ENCODE assay signal across 8 cellular contexts in genomic region chr15:40930430-40931299, GRCh38. TPM values are rescaled to one million over a fixed set of nuclear protein-coding genes. Genes with fewer than 3 reads are reported as not detected.
DNase-seq lines count a peak whose midpoint lies in the region; ATAC-seq, FAIRE-seq and TF ChIP-seq lines count a peak whose summit lies in the region.

No MANE protein-coding gene starts in this region.

- peak; percentile 26 to 30; a peak in 2 of 5 replicates for TF ChIP-seq RAD21 in A549 (conservative IDR thresholded peaks at IDR 0.05 in 1 of 2, IDR thresholded peaks at IDR 0.05 in 1 of 2)

- peaks cover 14% of the 10 kb centered on the region; the same call in 1 of the 2 replicates for H4K20me1 ChIP-seq in GM23338 (replicated peaks; ENCODE audit: insufficient read depth)

- peaks cover 38% of the 10 kb centered on the region for H3K4me1 Mint-ChIP-seq in GM23338
- H3K4me1 Mint-ChIP-seq in stimulated activated naive B cell treated with anti-CD40 and anti-IgM and Interleukin-4, amounts not matched to agents 10 μg/mL and 1 μg/mL and 100 μg/mL, for 72 hours: peaks cover 38 to 67% of the 10 kb centered on the region in 2 donors

- no peaks in the 10 kb centered on the region for H3K79me2 ChIP-seq in GM23338 (replicated peaks; ENCODE audit: insufficient read depth)

- H3K27me3 ChIP-seq in GM23338 (ENCODE audit: insufficient read depth) (peaks cover 81% of the 10 kb centered on the region), RWPE2 (ENCODE audit: insufficient read depth, poor library complexity, severe bottlenecking) (peaks cover 50% of the 10 kb centered on the region), bronchial epithelial cell (ENCODE audit: control insufficient read depth, insufficient read depth, low read length) (peaks cover 36% of the 10 kb centered on the region)

- peaks cover 19% of the 10 kb centered on the region for H3F3A ChIP-seq in GM23338 (replicated peaks; ENCODE audit: low read depth)

- intact Hi-C loops in left colon (cut with DNase I, micrococcal nuclease): no loop called here

- 14% methylated on average over 21 of the region's 46 CpGs for WGBS in A549 (ENCODE audit: missing lambda C conversion rate)

- TF ChIP-seq POLR2A in A549 (IDR thresholded peaks at IDR 0.05; ENCODE audit: low read length): no peak

- ATAC-seq in A549 (peak; percentile 20 to 44; a peak in 3 of 6 replicates), GM23338 (peak; percentile 12), RWPE2 (ENCODE audit: low read depth) (peak; percentile 17), left colon (peak; percentile 13), GM21390 (IDR thresholded peaks at IDR 0.05; ENCODE audit: unreplicated experiment) (no peak), HG03469 (IDR thresholded peaks at IDR 0.05; ENCODE audit: unreplicated experiment) (no peak)
- ATAC-seq in stimulated activated naive B cell treated with anti-CD40 and anti-IgM and Interleukin-4, amounts not matched to agents 10 μg/mL and 1 μg/mL and 100 μg/mL, for 72 hours (replicated peaks): peak; percentile 19 to 28

- peaks cover 91% of the 10 kb centered on the region for H3K27me3 Mint-ChIP-seq in GM23338 (ENCODE audit: insufficient read depth, low read depth, poor library complexity)
- peaks cover 72 to 76% of the 10 kb centered on the region in 2 donors for H3K27me3 Mint-ChIP-seq in stimulated activated naive B cell treated with anti-CD40 and anti-IgM and Interleukin-4, amounts not matched to agents 10 μg/mL and 1 μg/mL and 100 μg/mL, for 72 hours

- no peaks in the 10 kb centered on the region; the same call in 2 of the 3 replicates for H3K9me3 Mint-ChIP-seq in GM23338
- H3K9me3 Mint-ChIP-seq in stimulated activated naive B cell treated with anti-CD40 and anti-IgM and Interleukin-4, amounts not matched to agents 10 μg/mL and 1 μg/mL and 100 μg/mL, for 72 hours: no peaks in the 10 kb centered on the region

- peak overlapping the region; percentile 78 for H3K4me3 Mint-ChIP-seq in GM23338
- peak overlapping the region; percentile 78 to 83 for H3K4me3 Mint-ChIP-seq in stimulated activated naive B cell treated with anti-CD40 and anti-IgM and Interleukin-4, amounts not matched to agents 10 μg/mL and 1 μg/mL and 100 μg/mL, for 72 hours

- no peak overlapping the region for H3K27ac Mint-ChIP-seq in GM23338
- peak overlapping the region; percentile 81 for H3K27ac Mint-ChIP-seq in stimulated activated naive B cell treated with anti-CD40 and anti-IgM and Interleukin-4, amounts not matched to agents 10 μg/mL and 1 μg/mL and 100 μg/mL, for 72 hours

- H3K27ac ChIP-seq in A549 (peak overlapping the region in 1 of 2 experiments; percentile 44; a peak in 1 of 6 replicates), GM23338 (ENCODE audit: low read depth) (no peak overlapping the region), RWPE2 (ENCODE audit: poor library complexity, severe bottlenecking) (no peak overlapping the region)

- H2AFZ ChIP-seq in GM23338: peak overlapping the region; percentile 90; the same call in 1 of the 2 replicates

- TF ChIP-seq EP300 in A549 (IDR thresholded peaks at IDR 0.05): no peak

- DNase-seq in A549 (ENCODE audit: low read depth in 1 of 2, low spot score in 1 of 2) (peak in 1 of 2 experiments; percentile 50), GM23338 (ENCODE audit: low spot score) (peak; percentile 92), RWPE2 (ENCODE audit: low spot score) (peak; percentile 82), bronchial epithelial cell (ENCODE audit: low read depth) (peak; percentile 30), left colon (peak; percentile 70 to 73)
- DNase-seq in stimulated activated naive B cell treated with anti-CD40 and anti-IgM and Interleukin-4, amounts not matched to agents 10 μg/mL and 1 μg/mL and 100 μg/mL, for 72 hours: no peak

- H3K4me3 ChIP-seq in A549 (peak overlapping the region; percentile 48), GM23338 (peak overlapping the region; percentile 88), RWPE2 (ENCODE audit: severe bottlenecking) (peak overlapping the region; percentile 36), bronchial epithelial cell (ENCODE audit: low read depth, low read length) (peak overlapping the region; percentile 14)

- H3K36me3 ChIP-seq in GM23338 (ENCODE audit: insufficient read depth): no peaks in the 10 kb centered on the region
- no peaks in the 10 kb centered on the region for H3K36me3 ChIP-seq in RWPE2 (ENCODE audit: low read depth)
- H3K36me3 ChIP-seq in bronchial epithelial cell (ENCODE audit: control insufficient read depth, insufficient read depth, low read length): no peaks in the 10 kb centered on the region

- no peaks in the 10 kb centered on the region for H3K9me2 ChIP-seq in GM23338 (ENCODE audit: insufficient read depth)

- H3K9me3 ChIP-seq in A549: no peaks in the 10 kb centered on the region
- H3K9me3 ChIP-seq in RWPE2 (ENCODE audit: severe bottlenecking): no peaks in the 10 kb centered on the region

- peaks cover 24% of the 10 kb centered on the region; the same call in 1 of the 3 replicates for H3K4me1 ChIP-seq in A549
- peaks cover 23% of the 10 kb centered on the region for H3K4me1 ChIP-seq in GM23338 (ENCODE audit: insufficient read depth)
- no peaks in the 10 kb centered on the region for H3K4me1 ChIP-seq in RWPE2 (ENCODE audit: insufficient read depth, poor library complexity, severe bottlenecking)

- H3K4me2 ChIP-seq in A549 (peak overlapping the region; percentile 99), GM23338 (peak overlapping the region; percentile 99)

- CTCF ChIA-PET in A549 (lab: Yijun Ruan, JAX): interaction anchor here (0.6 to 6.8 kb wide), 23 partner anchors 10 to 621 kb away, joined by 3 to 70 read pairs (median 5); partner anchors contain the start of gene VPS18

- H3K36me3 Mint-ChIP-seq in GM23338 (ENCODE audit: low read depth): no peaks in the 10 kb centered on the region; the same call in 2 of the 3 replicates
- H3K36me3 Mint-ChIP-seq in stimulated activated naive B cell treated with anti-CD40 and anti-IgM and Interleukin-4, amounts not matched to agents 10 μg/mL and 1 μg/mL and 100 μg/mL, for 72 hours: no peaks in the 10 kb centered on the region

- TF ChIP-seq CTCF in A549 (IDR thresholded peaks at IDR 0.05): peak; percentile 62
- peak; percentile 67 to 82 for TF ChIP-seq CTCF in GM23338 (conservative IDR thresholded peaks at IDR 0.05; ENCODE audit: low read depth in 2 of 2)
- peak; percentile 99 for TF ChIP-seq CTCF in RWPE2 (IDR thresholded peaks at IDR 0.05; ENCODE audit: poor library complexity, severe bottlenecking)
- peak; percentile 83 for TF ChIP-seq CTCF in bronchial epithelial cell (IDR thresholded peaks at IDR 0.05; ENCODE audit: insufficient read depth, low read length, severe bottlenecking)

- POLR2A ChIA-PET in A549 (lab: Yijun Ruan, JAX): interaction anchor here (0.5 to 2.9 kb wide), 5 partner anchors 11 to 354 kb away, joined by 3 to 16 read pairs (median 6); partner anchors contain the start of gene CHAC1

- no peak for FAIRE-seq in A549 (lab: Jason Lieb, UNC)
- no peak for FAIRE-seq in bronchial epithelial cell (lab: Jason Lieb, UNC)

TF ChIP-seq in A549, 52 proteins besides CTCF, POLR2A, EP300 and RAD21 (continues in another document):
- TF ChIP-seq POLR2AphosphoS2 (conservative IDR thresholded peaks at IDR 0.05; ENCODE audit: low read length): no peak

TF ChIP-seq in GM23338, 12 proteins besides CTCF, POLR2A, EP300 and RAD21 (continues in another document):
- no peak for TF ChIP-seq EZH2phosphoT487 (IDR thresholded peaks at IDR 0.05; ENCODE audit: unreplicated experiment)

RNA-seq across cellular contexts. Expression of gene DLL4, which starts 1.5 kb away (rescaled TPM):
- polyA plus RNA-seq in A549 (2011; rRNA removed) (0.09 and 0.16 TPM in 2 replicates), A549 (2017; fragmentation: RNase III; extraction: RNeasy Plus Mini Kit Qiagen cat#74134 plus additional on column Dnase treatment) (0.09 to 0.28 TPM (median 0.13 TPM) in 3 replicates), GM23338 (2016; fragmentation: Nextera tagmentation; extraction: Ambion mirVana) (0.64 and 0.99 TPM in 2 replicates)
- 0.16 and 0.21 TPM in 2 replicates for polyA plus RNA-seq in A549 (2012; cell fraction: cytosol; rRNA removed)
- 0.54 and 0.61 TPM in 2 replicates for polyA plus RNA-seq in A549 (2012; cell fraction: nucleus; rRNA removed)
- 0.21 and 0.24 TPM in 2 replicates for polyA minus RNA-seq in A549 (2011; rRNA and poly(A)+ RNA removed)
- 0.31 and 0.62 TPM in 2 replicates for total RNA-seq in GM23338 (2014; rRNA removed; shearing (Covaris generic))
- total RNA-seq in bronchial epithelial cell (0.13 TPM in 1 of 2 replicates, not detected in the other), left colon (10 to 100 TPM; 14.0 to 15.9 TPM)

RNA-seq across cellular contexts. Expression of gene CHAC1, which starts 22.6 kb away (rescaled TPM):
- polyA plus RNA-seq in A549 (2011; rRNA removed) (22.2 and 25.3 TPM in 2 replicates), A549 (2017; fragmentation: RNase III; extraction: RNeasy Plus Mini Kit Qiagen cat#74134 plus additional on column Dnase treatment) (3.8 to 4.9 TPM (median 4.5 TPM) in 3 replicates), GM23338 (2016; fragmentation: Nextera tagmentation; extraction: Ambion mirVana) (73.0 and 74.4 TPM in 2 replicates)
- 9.5 and 11.1 TPM in 2 replicates for polyA plus RNA-seq in A549 (2012; cell fraction: cytosol; rRNA removed)
- polyA plus RNA-seq in A549 (2012; cell fraction: nucleus; rRNA removed): 6.3 and 13.2 TPM in 2 replicates
- polyA minus RNA-seq in A549 (2011; rRNA and poly(A)+ RNA removed): 27.8 and 36.4 TPM in 2 replicates
- 112 and 124 TPM in 2 replicates for total RNA-seq in GM23338 (2014; rRNA removed; shearing (Covaris generic))
- total RNA-seq in bronchial epithelial cell (24.7 and 59.8 TPM in 2 replicates), left colon (10 to 100 TPM in 1 of 2 donors, 1 to 10 TPM in 1; 1.8 to 11.0 TPM)

RNA-seq across cellular contexts. Expression of gene VPS18, which starts 36.4 kb away (rescaled TPM):
- polyA plus RNA-seq in A549 (2011; rRNA removed) (9.0 and 10.7 TPM in 2 replicates), A549 (2017; fragmentation: RNase III; extraction: RNeasy Plus Mini Kit Qiagen cat#74134 plus additional on column Dnase treatment) (12.4 to 15.2 TPM (median 14.6 TPM) in 3 replicates), GM23338 (2016; fragmentation: Nextera tagmentation; extraction: Ambion mirVana) (4.7 and 5.9 TPM in 2 replicates)
- 9.1 and 10.9 TPM in 2 replicates for polyA plus RNA-seq in A549 (2012; cell fraction: cytosol; rRNA removed)
- polyA plus RNA-seq in A549 (2012; cell fraction: nucleus; rRNA removed): 23.3 and 26.0 TPM in 2 replicates
- polyA minus RNA-seq in A549 (2011; rRNA and poly(A)+ RNA removed): 26.2 and 33.6 TPM in 2 replicates
- 39.4 and 42.5 TPM in 2 replicates for total RNA-seq in GM23338 (2014; rRNA removed; shearing (Covaris generic))
- total RNA-seq in bronchial epithelial cell (26.3 and 30.6 TPM in 2 replicates), left colon (10 to 100 TPM; 20.8 to 20.9 TPM)

RNA-seq across cellular contexts. Expression of gene RHOV, which starts 56.6 kb away (rescaled TPM):
- 13.0 and 13.9 TPM in 2 replicates for polyA plus RNA-seq in A549 (2011; rRNA removed)
- polyA plus RNA-seq in A549 (2012; cell fraction: cytosol; rRNA removed): 6.4 and 7.3 TPM in 2 replicates
- 4.5 and 5.4 TPM in 2 replicates for polyA plus RNA-seq in A549 (2012; cell fraction: nucleus; rRNA removed)
- 4.9 to 7.6 TPM (median 6.9 TPM) in 3 replicates for polyA plus RNA-seq in A549 (2017; fragmentation: RNase III; extraction: RNeasy Plus Mini Kit Qiagen cat#74134 plus additional on column Dnase treatment)
- 8.2 and 10.0 TPM in 2 replicates for polyA minus RNA-seq in A549 (2011; rRNA and poly(A)+ RNA removed)
- total RNA-seq in GM23338 (2014; rRNA removed; shearing (Covaris generic)): 2.9 and 4.7 TPM in 2 replicates
- 3.0 and 4.4 TPM in 2 replicates for polyA plus RNA-seq in GM23338 (2016; fragmentation: Nextera tagmentation; extraction: Ambion mirVana)
- 7.1 and 38.7 TPM in 2 replicates for total RNA-seq in bronchial epithelial cell
- total RNA-seq in left colon: 1 to 10 TPM; 3.7 to 8.9 TPM

Comparison
In these comparisons a context has a peak if more than half of its experiments do, and no peak if none do; other contexts are left out.
1. ATAC-seq: peak in A549 (2 of 2), GM23338 (single experiment), RWPE2 (single experiment), left colon (single experiment) and stimulated activated naive B cell treated with anti-CD40 and anti-IgM and Interleukin-4, amounts not matched to agents 10 μg/mL and 1 μg/mL and 100 μg/mL, for 72 hours (2 of 2); none in GM21390 (single experiment) and HG03469 (single experiment).
2. H3K4me3 ChIP-seq: peak in every context shown above with its lines; median percentile 88 in GM23338; 48 in A549; 36 in RWPE2; 14 in bronchial epithelial cell.
3. Peak in every context shown above with its lines, with median percentiles within 50 percentile points of each other: CTCF ChIP-seq.